15 cellular contexts compared by ENCODE assay signal in the genomic region with DNA sequence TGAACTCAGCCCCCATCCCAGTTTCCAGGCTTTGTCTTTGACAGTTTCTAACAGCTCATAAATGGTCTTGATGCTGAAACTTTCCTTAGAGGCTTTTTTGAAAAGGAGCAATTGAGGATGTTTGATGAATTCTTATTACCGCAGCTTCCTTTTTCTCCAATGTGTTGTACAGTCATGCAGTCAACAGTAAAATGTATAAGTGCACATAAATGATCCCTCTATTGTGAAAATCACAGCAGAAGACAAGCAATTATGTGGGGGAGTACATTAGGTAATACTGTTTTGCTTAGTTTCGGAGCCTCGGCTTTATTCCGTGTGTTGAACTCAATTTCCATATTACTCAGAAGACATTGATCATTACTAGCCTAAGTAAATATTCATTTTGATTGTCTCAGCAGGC.
DNase-seq lines count a peak whose midpoint lies in the region; ATAC-seq and TF ChIP-seq lines count a peak whose summit lies in the region.
"Had no signal": no experiment of that assay in that cellular context is flagged by ENCODE, and none has a peak within 500 bp of the region (broad histone marks: within the 10 kb centered on the region; RNA-seq: fewer than 3 reads in every experiment).

No MANE protein-coding gene starts in this region.

- H3K4me3 ChIP-seq in A673 (ENCODE audit: low read depth, low read length, poor library complexity, severe bottlenecking) (no peak overlapping the region), vagina (no peak overlapping the region), neural progenitor cell (no peak overlapping the region)

- intact Hi-C loops in A673 (cut with micrococcal nuclease; ENCODE audit: unreplicated experiment): no loop called here
- intact Hi-C loops in vagina (cut with DNase I): no loop called here

- no peak overlapping the region for H3K4me3 Mint-ChIP-seq in neural progenitor cell
- H3K4me3 Mint-ChIP-seq: CD8-positive, alpha-beta memory T cell; H9 had no signal

- DNase-seq in A673 (ENCODE audit: low spot score) (peak; percentile 52), NCI-H1417 treated with DMSO at 0.1 percent for 48 hours (lab: John Stamatoyannopoulos, UW) (peak; percentile 27), NCI-H2227 treated with DMSO at 0.1 percent for 48 hours (lab: John Stamatoyannopoulos, UW) (peak; percentile 6), astrocyte of the hippocampus (ENCODE audit: low read depth, low spot score) (peak; percentile 3), 8988T (no peak), omental fat pad (ENCODE audit: low spot score) (no peak), vagina (ENCODE audit: extremely low spot score in 2 of 2) (no peak), neural progenitor cell (ENCODE audit: low spot score) (no peak)
- DNase-seq: ACHN; BE2C; C1 segment of cervical spinal cord; Caco-2; CD4-positive, CD25-positive, alpha-beta regulatory T cell; CD8-positive, alpha-beta memory T cell; H9 had no signal

- H3K4me1 Mint-ChIP-seq in neural progenitor cell: no peaks in the 10 kb centered on the region
- H3K4me1 Mint-ChIP-seq: CD4-positive, CD25-positive, alpha-beta regulatory T cell; CD8-positive, alpha-beta memory T cell had no signal

- no peak overlapping the region for H2AFZ ChIP-seq in neural progenitor cell (replicated peaks)

- no peak overlapping the region for H3K4me2 ChIP-seq in neural progenitor cell

- no peak for ATAC-seq in omental fat pad (ENCODE audit: low FRiP score)

- POLR2A ChIA-PET in A673 (lab: Charles Lee; ENCODE audit: low non-redundant PET): no interaction called here

- no peak overlapping the region for H3K27ac Mint-ChIP-seq in neural progenitor cell
- H3K27ac Mint-ChIP-seq: CD4-positive, CD25-positive, alpha-beta regulatory T cell; CD8-positive, alpha-beta memory T cell; H9 had no signal

- CTCF ChIA-PET in A673 (lab: Charles Lee): no interaction called here

- TF ChIP-seq CTCF in A673 (conservative IDR thresholded peaks at IDR 0.05; ENCODE audit: low read depth, low read length) (no peak), omental fat pad (IDR thresholded peaks at IDR 0.05) (no peak), vagina (IDR thresholded peaks at IDR 0.05) (no peak), neural progenitor cell (IDR thresholded peaks at IDR 0.05) (no peak)

- H3K36me3 Mint-ChIP-seq in neural progenitor cell: no peaks in the 10 kb centered on the region
- H3K36me3 Mint-ChIP-seq: CD4-positive, CD25-positive, alpha-beta regulatory T cell; CD8-positive, alpha-beta memory T cell had no signal

- H3K4me1 ChIP-seq in A673 (ENCODE audit: insufficient read depth, low read length, poor library complexity, severe bottlenecking): no peaks in the 10 kb centered on the region
- no peaks in the 10 kb centered on the region for H3K4me1 ChIP-seq in vagina
- H3K4me1 ChIP-seq in neural progenitor cell: no peaks in the 10 kb centered on the region
- H3K4me1 ChIP-seq: BE2C, Caco-2 had no signal

- H3K36me3 ChIP-seq in A673 (ENCODE audit: insufficient read depth, low read length, poor library complexity, severe bottlenecking): no peaks in the 10 kb centered on the region
- no peaks in the 10 kb centered on the region for H3K36me3 ChIP-seq in vagina
- no peaks in the 10 kb centered on the region for H3K36me3 ChIP-seq in neural progenitor cell
- H3K36me3 ChIP-seq: BE2C had no signal

- no peaks in the 10 kb centered on the region for H3K9me3 ChIP-seq in A673 (ENCODE audit: low read depth, low read length, poor library complexity, severe bottlenecking)
- no peaks in the 10 kb centered on the region for H3K9me3 ChIP-seq in vagina
- no peaks in the 10 kb centered on the region for H3K9me3 ChIP-seq in neural progenitor cell (ENCODE audit: low read depth)
- H3K9me3 ChIP-seq: BE2C, Caco-2 had no signal

- H3K27me3 Mint-ChIP-seq in neural progenitor cell (ENCODE audit: insufficient read depth, low read depth): no peaks in the 10 kb centered on the region
- H3K27me3 Mint-ChIP-seq: CD4-positive, CD25-positive, alpha-beta regulatory T cell; CD8-positive, alpha-beta memory T cell had no signal

- H3K9ac ChIP-seq in neural progenitor cell: no peak overlapping the region

- H3F3A ChIP-seq in neural progenitor cell (ENCODE audit: low read depth): no peaks in the 10 kb centered on the region

- no TSS peak for BruUV-seq in A673 (replicated peaks; lab: Mats Ljungman, UMichigan)

- TF ChIP-seq POLR2A in vagina (IDR thresholded peaks at IDR 0.05): no peak

- no peaks in the 10 kb centered on the region for H4K20me1 ChIP-seq in neural progenitor cell (ENCODE audit: low read depth)

- H3K27me3 ChIP-seq in A673 (replicated peaks; ENCODE audit: insufficient read depth, low read depth, low read length, poor library complexity): no peaks in the 10 kb centered on the region
- H3K27me3 ChIP-seq in vagina: no peaks in the 10 kb centered on the region
- no peaks in the 10 kb centered on the region for H3K27me3 ChIP-seq in neural progenitor cell
- H3K27me3 ChIP-seq: BE2C had no signal

- H3K9me3 Mint-ChIP-seq in neural progenitor cell: no peaks in the 10 kb centered on the region
- H3K9me3 Mint-ChIP-seq: H9 had no signal

- no peak overlapping the region for H3K27ac ChIP-seq in A673 (ENCODE audit: low read depth, low read length, poor library complexity, severe bottlenecking)
- no peak overlapping the region for H3K27ac ChIP-seq in vagina
- no peak overlapping the region for H3K27ac ChIP-seq in neural progenitor cell

- H3K79me2 ChIP-seq in neural progenitor cell (ENCODE audit: low read depth): no peaks in the 10 kb centered on the region

Comparison
In these comparisons a context has a peak if more than half of its experiments do, and no peak if none do; other contexts are left out.
1. DNase-seq: peak in A673 (single experiment), NCI-H1417 treated with DMSO at 0.1 percent for 48 hours (single experiment), NCI-H2227 treated with DMSO at 0.1 percent for 48 hours (single experiment) and astrocyte of the hippocampus (single experiment); none in 8988T (single experiment), omental fat pad (single experiment), vagina (0 of 2) and neural progenitor cell (single experiment).